Comparison of ENCODE assay signal across 14 cellular contexts in genomic region chr2:974454-974853, GRCh38. TPM values are rescaled to one million over a fixed set of nuclear protein-coding genes. Genes with fewer than 3 reads are reported as not detected.
DNase-seq lines count a peak whose midpoint lies in the region; ATAC-seq and TF ChIP-seq lines count a peak whose summit lies in the region.
"Had no signal": no experiment of that assay in that cellular context is flagged by ENCODE, and none has a peak within 500 bp of the region (broad histone marks: within the 10 kb centered on the region; RNA-seq: fewer than 3 reads in every experiment).

No MANE protein-coding gene starts in this region.

- DNase-seq in T-helper 1 cell = no peak
- DNase-seq in activated CD8-positive, alpha-beta T cell treated with anti-CD3 and anti-CD28 coated beads for 36 hours = peak; percentile 17
- DNase-seq in natural killer cell = no peak
- no peak for DNase-seq in suprapubic skin (ENCODE audit: low spot score in 2 of 2)
- DNase-seq in COLO829 (ENCODE audit: low spot score) = no peak
- no peak for DNase-seq in activated CD4-positive, alpha-beta T cell treated with anti-CD3 and anti-CD28 coated beads, Interleukin-2, amount 50 U/mL, for 48 hours
- DNase-seq: heart left ventricle, mesendoderm, NCI-H524 treated with DMSO at 0.1 percent for 48 hours, SK-N-SH had no signal

- POLR2A ChIA-PET in activated CD8-positive, alpha-beta T cell treated with anti-CD3 and anti-CD28 coated beads for 36 hours (lab: Charles Lee) = interaction anchor here (1.1 to 1.4 kb wide), 3 partner anchors 11 to 24 kb away, joined by 3 to 8 read pairs (median 6); partner anchors contain the start of gene SNTG2

- peaks cover 18% of the 10 kb centered on the region for H3K4me1 Mint-ChIP-seq in T-helper 1 cell treated with Interleukin-12 subunit alpha and Interleukin-12 subunit beta and Interleukin-4 antibody, amounts not matched to agents 30 μg/mL and 1 μg/mL, for 36 hours (ENCODE audit: low read depth)
- peaks cover 53% of the 10 kb centered on the region for H3K4me1 Mint-ChIP-seq in activated CD8-positive, alpha-beta T cell treated with anti-CD3 and anti-CD28 coated beads for 36 hours (ENCODE audit: low read depth)
- H3K4me1 Mint-ChIP-seq in natural killer cell = peaks cover 23 to 26% of the 10 kb centered on the region in 2 donors

- peaks cover 6% of the 10 kb centered on the region for H3K27me3 ChIP-seq in suprapubic skin

- no peak overlapping the region for H3K4me3 Mint-ChIP-seq in T-helper 1 cell treated with Interleukin-12 subunit alpha and Interleukin-12 subunit beta and Interleukin-4 antibody, amounts not matched to agents 30 μg/mL and 1 μg/mL, for 36 hours
- H3K4me3 Mint-ChIP-seq in activated CD8-positive, alpha-beta T cell treated with anti-CD3 and anti-CD28 coated beads for 36 hours = peak overlapping the region; percentile 37
- peak overlapping the region; percentile 4 for H3K4me3 Mint-ChIP-seq in natural killer cell
- H3K4me3 Mint-ChIP-seq: IgD-negative memory B cell had no signal

- H3K27me3 Mint-ChIP-seq in T-helper 1 cell treated with Interleukin-12 subunit alpha and Interleukin-12 subunit beta and Interleukin-4 antibody, amounts not matched to agents 30 μg/mL and 1 μg/mL, for 36 hours (ENCODE audit: low read depth) = peaks cover 21% of the 10 kb centered on the region
- no peaks in the 10 kb centered on the region for H3K27me3 Mint-ChIP-seq in activated CD8-positive, alpha-beta T cell treated with anti-CD3 and anti-CD28 coated beads for 36 hours
- peaks cover 9 to 24% of the 10 kb centered on the region in 2 donors for H3K27me3 Mint-ChIP-seq in natural killer cell (ENCODE audit: low read depth in 2 of 2)

- no peaks in the 10 kb centered on the region for H3K4me1 ChIP-seq in suprapubic skin

- no peak overlapping the region for H3K27ac ChIP-seq in suprapubic skin
- H3K27ac ChIP-seq: heart left ventricle had no signal

- no peak for TF ChIP-seq EP300 in suprapubic skin (IDR thresholded peaks at IDR 0.05)

- no peak for TF ChIP-seq POLR2A in suprapubic skin (IDR thresholded peaks at IDR 0.05)

- no peak overlapping the region for H3K4me3 ChIP-seq in suprapubic skin
- H3K4me3 ChIP-seq: heart left ventricle had no signal

- H3K9me3 ChIP-seq in suprapubic skin = no peaks in the 10 kb centered on the region
- H3K9me3 ChIP-seq: SK-N-SH had no signal

- peak overlapping the region; percentile 22 for H3K27ac Mint-ChIP-seq in T-helper 1 cell treated with Interleukin-12 subunit alpha and Interleukin-12 subunit beta and Interleukin-4 antibody, amounts not matched to agents 30 μg/mL and 1 μg/mL, for 36 hours
- H3K27ac Mint-ChIP-seq in activated CD8-positive, alpha-beta T cell treated with anti-CD3 and anti-CD28 coated beads for 36 hours = peak overlapping the region; percentile 92
- H3K27ac Mint-ChIP-seq in natural killer cell = peak overlapping the region; percentile 10 to 43
- H3K27ac Mint-ChIP-seq: IgD-negative memory B cell had no signal

- ATAC-seq in HG02885 (IDR thresholded peaks at IDR 0.05; ENCODE audit: poor library complexity, unreplicated experiment) (peak; percentile 16), natural killer cell (peak in 2 of 3 donors; percentile 35 to 36)
- ATAC-seq in activated CD8-positive, alpha-beta T cell treated with anti-CD3 and anti-CD28 coated beads for 36 hours = peak; percentile 47

- peaks cover 4% of the 10 kb centered on the region for H3K36me3 Mint-ChIP-seq in T-helper 1 cell treated with Interleukin-12 subunit alpha and Interleukin-12 subunit beta and Interleukin-4 antibody, amounts not matched to agents 30 μg/mL and 1 μg/mL, for 36 hours (ENCODE audit: low read depth)
- peaks cover 16% of the 10 kb centered on the region for H3K36me3 Mint-ChIP-seq in activated CD8-positive, alpha-beta T cell treated with anti-CD3 and anti-CD28 coated beads for 36 hours (ENCODE audit: low read depth)
- H3K36me3 Mint-ChIP-seq in natural killer cell = peaks cover 10% of the 10 kb centered on the region
- H3K36me3 Mint-ChIP-seq: IgD-negative memory B cell had no signal

- CTCF ChIA-PET in activated CD8-positive, alpha-beta T cell treated with anti-CD3 and anti-CD28 coated beads for 36 hours (lab: Charles Lee) = interaction anchor here (0.9 to 1.3 kb wide), 3 partner anchors 17 to 24 kb away, joined by 3 to 4 read pairs (median 3); partner anchors contain the start of gene SNTG2

- intact Hi-C loops in activated CD8-positive, alpha-beta T cell treated with anti-CD3 and anti-CD28 coated beads for 36 hours (cut with micrococcal nuclease) = no loop called here
- intact Hi-C loops in natural killer cell (cut with micrococcal nuclease) = no loop called here

- H3K36me3 ChIP-seq in suprapubic skin = no peaks in the 10 kb centered on the region
- H3K36me3 ChIP-seq: heart left ventricle had no signal

- WGBS in suprapubic skin = 3% methylated on average over 2 of the region's 3 CpGs

- TF ChIP-seq CTCF in activated CD8-positive, alpha-beta T cell treated with anti-CD3 and anti-CD28 coated beads for 36 hours (IDR thresholded peaks at IDR 0.05) = no peak
- TF ChIP-seq CTCF in natural killer cell (IDR thresholded peaks at IDR 0.05) (no peak), suprapubic skin (IDR thresholded peaks at IDR 0.05) (no peak)

- peaks cover 29% of the 10 kb centered on the region for H3K9me3 Mint-ChIP-seq in T-helper 1 cell treated with Interleukin-12 subunit alpha and Interleukin-12 subunit beta and Interleukin-4 antibody, amounts not matched to agents 30 μg/mL and 1 μg/mL, for 36 hours
- H3K9me3 Mint-ChIP-seq in activated CD8-positive, alpha-beta T cell treated with anti-CD3 and anti-CD28 coated beads for 36 hours = peaks cover 16% of the 10 kb centered on the region
- peaks cover 0 to 7% of the 10 kb centered on the region in 2 donors for H3K9me3 Mint-ChIP-seq in natural killer cell

RNA-seq across cellular contexts. Expression of gene SNTG2, which starts 23.8 kb away (rescaled TPM):
- 1 to 10 TPM; 2.5 to 3.2 TPM for total RNA-seq in activated CD8-positive, alpha-beta T cell treated with anti-CD3 and anti-CD28 coated beads for 36 hours
- total RNA-seq in natural killer cell (not detected), suprapubic skin (1 to 10 TPM in 3 of 4 donors, under 1 TPM in 1; 0.99 to 3.9 (median 2.3) TPM)
- total RNA-seq: pulmonary artery endothelial cell had no signal

Comparison
In these comparisons a context has a peak if more than half of its experiments do, and no peak if none do; other contexts are left out.
1. H3K27ac Mint-ChIP-seq: peak in every context shown above with its lines; median percentile 92 in activated CD8-positive, alpha-beta T cell treated with anti-CD3 and anti-CD28 coated beads for 36 hours; 26 in natural killer cell; 22 in T-helper 1 cell treated with Interleukin-12 subunit alpha and Interleukin-12 subunit beta and Interleukin-4 antibody, amounts not matched to agents 30 μg/mL and 1 μg/mL, for 36 hours.